8 cellular contexts compared by ENCODE assay signal in genomic region chr1:114716304-114717158, GRCh38.
DNase-seq lines count a peak whose midpoint lies in the region; ATAC-seq lines count a peak whose summit lies in the region.

TSS of gene NRAS (minus strand) at chr1:114716771. CDS start at chr1:114716160, 611 bp downstream.

- DNase-seq in NCI-H2029 treated with DMSO at 0.1 percent for 48 hours (lab: John Stamatoyannopoulos, UW), result peak; percentile 49
- DNase-seq in T1000 (lab: John Stamatoyannopoulos, UW), result peak; percentile 87
- DNase-seq in astrocyte of the hippocampus (ENCODE audit: low read depth, low spot score), result peak; percentile 98
- peak; percentile 82 to 86 for DNase-seq in hippocampal formation (lab: John Stamatoyannopoulos, UW)
- peak; percentile 95 for DNase-seq in retina
- no peak for DNase-seq in cortex of kidney (lab: John Stamatoyannopoulos, UW)

- peak; percentile 78 for ATAC-seq in GM18517 (IDR thresholded peaks at IDR 0.05; ENCODE audit: unreplicated experiment)
- ATAC-seq in HG03025 (IDR thresholded peaks at IDR 0.05; ENCODE audit: low FRiP score, unreplicated experiment), result peak; percentile 96
